ENCODE assay signal across 5 cellular contexts in the genomic region with DNA sequence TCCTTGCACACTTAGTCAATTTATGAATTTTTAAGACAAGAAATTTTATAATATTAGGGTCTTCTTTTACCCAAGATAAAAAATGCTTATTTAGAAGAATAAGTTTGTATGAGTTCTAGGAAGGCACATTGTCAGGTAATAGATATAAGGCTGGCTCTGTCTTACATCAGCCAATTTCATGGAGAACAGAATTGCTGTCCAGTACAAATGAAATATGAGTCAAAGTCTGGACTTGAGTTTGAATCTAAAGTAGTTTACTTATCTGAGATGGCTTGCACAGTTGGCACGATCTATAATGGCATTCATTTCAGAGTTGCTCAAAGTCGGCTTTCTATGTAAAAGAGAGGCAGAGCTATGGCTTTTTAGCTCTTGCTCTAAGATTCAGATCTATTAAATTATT.
"Had no signal": no experiment of that assay in that cellular context is flagged by ENCODE, and none has a peak within 500 bp of the region (broad histone marks: within the 10 kb centered on the region; RNA-seq: fewer than 3 reads in every experiment).

No MANE protein-coding gene starts in this region.

- H3K27ac ChIP-seq: HL-60 had no signal

- DNase-seq: KBM-7, KG1 had no signal

- H3K4me3 ChIP-seq: K562 had no signal

- ATAC-seq: HepG2, K562 had no signal
